Comparison of ENCODE assay signal across 8 cellular contexts in genomic region chr11:66842501-66842895, GRCh38. TPM values are rescaled to one million over a fixed set of nuclear protein-coding genes. Genes with fewer than 3 reads are reported as not detected.
A peak's percentile ranks its signal among the peaks of the same experiment; 100 is the strongest.
DNase-seq lines count a peak whose midpoint lies in the region; ATAC-seq and TF ChIP-seq lines count a peak whose summit lies in the region.

No MANE protein-coding gene starts in this region.

- POLR2A ChIA-PET in activated CD8-positive, alpha-beta T cell treated with anti-CD3 and anti-CD28 coated beads for 36 hours (lab: Charles Lee) = interaction anchor here (0.6 to 5.4 kb wide), 12 partner anchors 9 to 328 kb away, joined by 3 to 66 read pairs (median 4); no protein-coding TSS in a partner anchor

- H3K4me1 Mint-ChIP-seq in activated CD8-positive, alpha-beta T cell treated with anti-CD3 and anti-CD28 coated beads for 36 hours (ENCODE audit: low read depth) = peaks cover 49% of the 10 kb centered on the region

- no peaks in the 10 kb centered on the region for H3K9me3 Mint-ChIP-seq in activated CD8-positive, alpha-beta T cell treated with anti-CD3 and anti-CD28 coated beads for 36 hours

- DNase-seq in NCI-H748 (lab: John Stamatoyannopoulos, UW; ENCODE audit: unreplicated experiment) (peak; percentile 43), NCI-H748 treated with DMSO at 0.1 percent for 48 hours (lab: John Stamatoyannopoulos, UW) (no peak), T1000 (lab: John Stamatoyannopoulos, UW) (no peak), GDM1 (lab: John Stamatoyannopoulos, UW) (no peak), germinal center (ENCODE audit: low spot score) (no peak)
- no peak for DNase-seq in activated CD8-positive, alpha-beta T cell treated with anti-CD3 and anti-CD28 coated beads for 36 hours

- H3K9ac ChIP-seq in iPS-18a (ENCODE audit: low read length) (peak overlapping the region; percentile 83), stomach smooth muscle (ENCODE audit: low read length in 2 of 2) (peak overlapping the region; percentile 96)

- peaks cover 28% of the 10 kb centered on the region for H3K36me3 ChIP-seq in iPS-18a (ENCODE audit: control insufficient read depth, low read depth, low read length)
- H3K36me3 ChIP-seq in stomach smooth muscle (ENCODE audit: control insufficient read depth in 2 of 2, insufficient read depth in 2 of 2, low read length in 2 of 2) = peaks cover 0 to 19% of the 10 kb centered on the region in 2 donors

- CTCF ChIA-PET in activated CD8-positive, alpha-beta T cell treated with anti-CD3 and anti-CD28 coated beads for 36 hours (lab: Charles Lee) = interaction anchor here (0.6 to 3.1 kb wide), 8 partner anchors 8 to 251 kb away, joined by 3 to 18 read pairs (median 4); partner anchors contain the start of gene RBM4B

- H3K9me3 ChIP-seq in iPS-18a (ENCODE audit: control insufficient read depth, low read depth, low read length) (no peaks in the 10 kb centered on the region), stomach smooth muscle (ENCODE audit: control insufficient read depth in 2 of 2, low read length in 2 of 2) (no peaks in the 10 kb centered on the region)

- H3K27ac ChIP-seq in iPS-18a (ENCODE audit: low read length) (no peak overlapping the region), stomach smooth muscle (ENCODE audit: low read length) (peak overlapping the region; percentile 92)

- intact Hi-C loops in activated CD8-positive, alpha-beta T cell treated with anti-CD3 and anti-CD28 coated beads for 36 hours (cut with micrococcal nuclease) = no loop called here

- no peak for ATAC-seq in activated CD8-positive, alpha-beta T cell treated with anti-CD3 and anti-CD28 coated beads for 36 hours

- H3K4me1 ChIP-seq in iPS-18a (ENCODE audit: control insufficient read depth, low read depth, low read length) = peaks cover 8% of the 10 kb centered on the region
- peaks cover 35% of the 10 kb centered on the region for H3K4me1 ChIP-seq in stomach smooth muscle (ENCODE audit: control insufficient read depth, insufficient read depth, low read length)

- no peaks in the 10 kb centered on the region for H3K27me3 ChIP-seq in iPS-18a (ENCODE audit: control insufficient read depth, insufficient read depth, low read length)
- no peaks in the 10 kb centered on the region for H3K27me3 ChIP-seq in stomach smooth muscle (ENCODE audit: control insufficient read depth in 1 of 2, insufficient read depth in 2 of 2, low read length in 2 of 2)

- H3K4me3 ChIP-seq in iPS-18a (ENCODE audit: low read length) (peak overlapping the region; percentile 88), stomach smooth muscle (ENCODE audit: low read length in 2 of 2) (peak overlapping the region; percentile 99 to 100)

- H3K4me3 Mint-ChIP-seq in activated CD8-positive, alpha-beta T cell treated with anti-CD3 and anti-CD28 coated beads for 36 hours = peak overlapping the region; percentile 93

- H3K36me3 Mint-ChIP-seq in activated CD8-positive, alpha-beta T cell treated with anti-CD3 and anti-CD28 coated beads for 36 hours (ENCODE audit: low read depth) = peaks cover 32% of the 10 kb centered on the region

- peak overlapping the region; percentile 93 for H3K27ac Mint-ChIP-seq in activated CD8-positive, alpha-beta T cell treated with anti-CD3 and anti-CD28 coated beads for 36 hours

- TF ChIP-seq CTCF in activated CD8-positive, alpha-beta T cell treated with anti-CD3 and anti-CD28 coated beads for 36 hours (IDR thresholded peaks at IDR 0.05) = no peak

- no peaks in the 10 kb centered on the region for H3K27me3 Mint-ChIP-seq in activated CD8-positive, alpha-beta T cell treated with anti-CD3 and anti-CD28 coated beads for 36 hours

RNA-seq across cellular contexts. Expression of gene RCE1, which starts 0.7 kb away (rescaled TPM):
- 10 to 100 TPM; 22.1 to 26.8 TPM for total RNA-seq in activated CD8-positive, alpha-beta T cell treated with anti-CD3 and anti-CD28 coated beads for 36 hours

RNA-seq across cellular contexts. Expression of gene LRFN4, which starts 14.4 kb away (rescaled TPM):
- 10 to 100 TPM; 36.0 to 39.2 TPM for total RNA-seq in activated CD8-positive, alpha-beta T cell treated with anti-CD3 and anti-CD28 coated beads for 36 hours
